Comparison of ENCODE assay signal across 25 cellular contexts in the genomic region with DNA sequence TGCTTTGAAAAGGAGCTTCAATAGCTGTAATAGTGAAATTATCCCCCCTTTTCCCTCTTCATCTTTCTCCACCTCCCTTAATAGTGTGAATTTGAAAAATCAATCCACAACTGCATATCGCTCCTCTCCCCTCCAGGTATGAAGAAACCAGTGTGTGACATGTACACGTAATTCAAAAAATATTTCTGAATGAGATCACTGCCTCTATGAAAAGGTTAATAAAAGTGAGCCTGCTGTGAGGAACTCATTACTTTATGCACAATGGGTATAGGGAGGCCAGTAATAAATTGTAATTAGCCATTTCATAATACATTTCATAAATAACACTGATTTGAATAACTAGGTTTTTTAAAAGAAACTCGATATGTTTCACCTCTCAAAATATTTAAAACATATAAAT.
"Had no signal": no experiment of that assay in that cellular context is flagged by ENCODE, and none has a peak within 500 bp of the region (broad histone marks: within the 10 kb centered on the region; RNA-seq: fewer than 3 reads in every experiment).

No MANE protein-coding gene starts in this region.

- FAIRE-seq: endometrium had no signal

- H2AFZ ChIP-seq: hepatocyte had no signal

- DNase-seq: activated CD4-positive, alpha-beta T cell treated with anti-CD3 and anti-CD28 coated beads for 1 hour; activated CD8-positive, alpha-beta memory T cell treated with anti-CD3 and anti-CD28 coated beads, Interleukin-2, amount 10 ng/mL, durations not matched to agents 7 days and 5 days; activated CD8-positive, alpha-beta T cell treated with anti-CD3 and anti-CD28 coated beads, Interleukin-2, amount 10 ng/mL, durations not matched to agents 7 days and 5 days; activated T-cell treated with anti-CD3 and anti-CD28 coated beads, Interleukin-2, amount 50 U/mL, for 48 hours; anterior cingulate cortex; cerebellar nuclear complex; colonic mucosa; effector CD8-positive, alpha-beta T cell; gastrocnemius medialis; glutamatergic neuron; islet precursor cell; left cardiac atrium; left ventricle myocardium superior; naive B cell; ovary; right lobe of liver; stimulated activated CD4-positive, alpha-beta T cell treated with anti-CD3 and anti-CD28 coated beads, Interleukin-2, amount 100 ng/mL, for 48 hours; stimulated activated naive CD4-positive, alpha-beta T cell treated with Interleukin-2 at 50 U/mL for 16 hours; T-helper 2 cell; transverse colon had no signal

- H3K27ac ChIP-seq: cardiac muscle cell, colonic mucosa, gastrocnemius medialis, hepatocyte, ovary, right lobe of liver, transverse colon had no signal

- H3K36me3 ChIP-seq: cardiac muscle cell, colonic mucosa, gastrocnemius medialis, ovary, right lobe of liver, transverse colon had no signal

- H3K9me3 ChIP-seq: colonic mucosa, gastrocnemius medialis, ovary, right lobe of liver, transverse colon had no signal

- H3K4me3 ChIP-seq: cardiac muscle cell, colonic mucosa, gastrocnemius medialis, hepatocyte, ovary, right lobe of liver, transverse colon had no signal

- H3K4me2 ChIP-seq: hepatocyte had no signal

- H3K27me3 ChIP-seq: cardiac muscle cell, colonic mucosa, gastrocnemius medialis, hepatocyte, ovary, right lobe of liver, transverse colon had no signal

- ATAC-seq: activated CD8-positive, alpha-beta memory T cell treated with anti-CD3 and anti-CD28 coated beads, Interleukin-2, amount 10 ng/mL, durations not matched to agents 7 days and 5 days; activated CD8-positive, alpha-beta T cell treated with anti-CD3 and anti-CD28 coated beads, Interleukin-2, amount 10 ng/mL, durations not matched to agents 7 days and 5 days; activated naive CD4-positive, alpha-beta T cell treated with anti-CD3 and anti-CD28 coated beads, Interleukin-2, amount 50 U/mL, for 72 hours; gastrocnemius medialis; left cardiac atrium; left ventricle myocardium superior; right lobe of liver; WTC11 had no signal

- H3K79me2 ChIP-seq: hepatocyte had no signal

- H3K4me1 ChIP-seq: colonic mucosa, gastrocnemius medialis, right lobe of liver, transverse colon had no signal
